Comparison of ENCODE assay signal across 16 cellular contexts in genomic region chr18:48129621-48130082, GRCh38.
DNase-seq lines count a peak whose midpoint lies in the region; ATAC-seq and TF ChIP-seq lines count a peak whose summit lies in the region.
"Had no signal": no experiment of that assay in that cellular context is flagged by ENCODE, and none has a peak within 500 bp of the region (broad histone marks: within the 10 kb centered on the region; RNA-seq: fewer than 3 reads in every experiment).

No MANE protein-coding gene starts in this region.

- TF ChIP-seq EP300 in upper lobe of left lung (IDR thresholded peaks at IDR 0.05): no peak

- H3K9me3 ChIP-seq in spleen (no peaks in the 10 kb centered on the region), upper lobe of left lung (no peaks in the 10 kb centered on the region)
- H3K9me3 ChIP-seq: A549; BLaER1 treated with 17β-estradiol and CSF1 and Interleukin-3, amounts not matched to agents 10 nM and 100 nM had no signal

- H3K36me3 ChIP-seq in spleen (no peaks in the 10 kb centered on the region), upper lobe of left lung (no peaks in the 10 kb centered on the region)
- H3K36me3 ChIP-seq: BLaER1 treated with 17β-estradiol and CSF1 and Interleukin-3, amounts not matched to agents 10 nM and 100 nM had no signal

- ATAC-seq in GM21717 (IDR thresholded peaks at IDR 0.05; ENCODE audit: unreplicated experiment) (no peak), upper lobe of left lung (ENCODE audit: low FRiP score in 2 of 2) (no peak)
- ATAC-seq: A549, T-cell had no signal

- H3K4me3 ChIP-seq in spleen (no peak overlapping the region), upper lobe of left lung (no peak overlapping the region)
- H3K4me3 ChIP-seq: A549; BLaER1 treated with 17β-estradiol and CSF1 and Interleukin-3, amounts not matched to agents 10 nM and 100 nM; skin epidermis had no signal

- 62 to 72% (median 65%) methylated on average over 7 of the region's 7 CpGs for WGBS in spleen, 5 donors
- 83 to 86% methylated on average over 6 to 7 of the region's 7 CpGs for WGBS in upper lobe of left lung, 2 donors

- peaks cover 0 to 13% (median 0%) of the 10 kb centered on the region in 7 donors for H3K27me3 ChIP-seq in spleen (replicated peaks in 1 of 7)
- no peaks in the 10 kb centered on the region for H3K27me3 ChIP-seq in upper lobe of left lung

- H3K4me1 ChIP-seq in spleen (peaks cover 0 to 29% (median 6%) of the 10 kb centered on the region in 6 donors), upper lobe of left lung (peaks cover 3 to 19% (median 8%) of the 10 kb centered on the region in 4 donors)
- H3K4me1 ChIP-seq: BLaER1 treated with 17β-estradiol and CSF1 and Interleukin-3, amounts not matched to agents 10 nM and 100 nM had no signal

- no peak for TF ChIP-seq CTCF in spleen (IDR thresholded peaks at IDR 0.05 in 8 of 11, conservative IDR thresholded peaks at IDR 0.05 in 3 of 11)
- no peak for TF ChIP-seq CTCF in upper lobe of left lung (IDR thresholded peaks at IDR 0.05)

- TF ChIP-seq POLR2A in spleen (IDR thresholded peaks at IDR 0.05): no peak
- TF ChIP-seq POLR2A in upper lobe of left lung (IDR thresholded peaks at IDR 0.05): no peak

- intact Hi-C loops in spleen (cut with DNase I; ENCODE audit: low total_unique reads): no loop called here

- DNase-seq in NCI-H510A treated with DMSO at 0.1 percent for 48 hours (lab: John Stamatoyannopoulos, UW) (peak; percentile 54), NCI-H510A (lab: John Stamatoyannopoulos, UW) (no peak), NCI-H2196 treated with DMSO at 0.1 percent for 48 hours (lab: John Stamatoyannopoulos, UW; ENCODE audit: unreplicated experiment) (peak; percentile 82), iPS-NIHi7 (ENCODE audit: extremely low spot score) (peak; percentile 61), spleen (peak; percentile 43), cerebellar nuclear complex (lab: John Stamatoyannopoulos, UW) (no peak), upper lobe of left lung (no peak)
- DNase-seq: activated naive CD4-positive, alpha-beta T cell treated with Interleukin-2 at 50 U/mL for 16 hours; KG1; NCI-H446; stimulated activated CD4-positive, alpha-beta T cell treated with anti-CD3 and anti-CD28 coated beads, Interleukin-4, amount 100 ng/mL, for 1 hour; T-cell had no signal

- H3K27ac ChIP-seq in spleen: peak overlapping the region in 4 of 8 donors; percentile 3 to 42 (median 14)
- no peak overlapping the region for H3K27ac ChIP-seq in upper lobe of left lung
- H3K27ac ChIP-seq: A549; BLaER1 treated with 17β-estradiol and CSF1 and Interleukin-3, amounts not matched to agents 10 nM and 100 nM had no signal

Comparison
In these comparisons a context has a peak if more than half of its experiments do, and no peak if none do; other contexts are left out.
1. DNase-seq: peak in NCI-H510A treated with DMSO at 0.1 percent for 48 hours (single experiment), NCI-H2196 treated with DMSO at 0.1 percent for 48 hours (single experiment), iPS-NIHi7 (single experiment) and spleen (single experiment); none in NCI-H510A (single experiment), cerebellar nuclear complex (0 of 2) and upper lobe of left lung (0 of 2).